1 cellular context compared by ENCODE assay signal in the genomic region with DNA sequence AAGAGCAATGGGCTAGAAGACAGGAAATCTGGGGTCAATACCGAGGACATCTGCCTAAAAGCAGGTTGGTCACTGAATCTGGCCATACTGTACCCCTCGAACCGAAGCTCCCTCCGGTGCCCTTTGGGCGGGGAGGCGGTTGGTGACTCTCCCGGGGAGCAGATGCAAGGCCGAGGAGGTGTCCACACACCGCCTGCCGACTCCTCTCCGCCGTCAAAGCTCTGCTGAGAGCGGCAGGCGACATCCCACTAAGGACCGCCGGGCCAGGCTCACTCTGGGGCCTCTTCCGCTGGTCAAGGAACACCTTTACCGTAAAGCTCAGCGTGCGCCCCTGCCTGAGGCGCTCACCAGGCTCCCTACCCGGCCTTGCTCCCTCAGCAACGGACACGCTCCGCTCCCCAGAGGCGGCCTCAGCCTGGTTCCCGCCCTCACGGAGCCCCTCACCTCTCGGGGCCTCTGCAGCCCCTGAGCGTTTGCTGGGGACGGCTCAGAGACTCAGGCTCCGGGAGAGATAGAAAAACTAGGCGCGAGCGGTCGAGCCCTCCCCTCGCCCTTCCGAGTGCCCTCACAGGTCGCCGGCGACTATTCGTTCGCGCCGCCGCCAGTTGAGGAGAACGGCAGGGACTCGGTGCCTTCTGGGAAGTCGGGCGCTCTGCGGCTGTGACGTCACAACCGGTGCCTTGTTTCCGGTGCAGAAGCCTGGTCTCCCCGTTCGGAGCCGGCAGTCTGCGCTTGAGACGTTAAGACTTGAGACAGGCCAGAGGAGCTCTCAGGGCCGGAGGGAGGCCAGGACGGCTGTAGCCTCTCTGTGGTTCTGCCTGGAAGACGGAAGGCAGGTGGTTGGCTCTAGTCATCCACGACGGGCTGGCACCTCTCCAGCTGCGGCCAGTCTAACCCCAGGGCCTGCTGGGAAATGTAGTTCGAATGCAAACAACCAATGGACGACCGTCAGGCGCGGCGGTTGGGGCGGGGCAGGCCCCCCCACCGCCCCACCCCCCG.
TF ChIP-seq lines count a peak whose summit lies in the region.

A gene with protein sequence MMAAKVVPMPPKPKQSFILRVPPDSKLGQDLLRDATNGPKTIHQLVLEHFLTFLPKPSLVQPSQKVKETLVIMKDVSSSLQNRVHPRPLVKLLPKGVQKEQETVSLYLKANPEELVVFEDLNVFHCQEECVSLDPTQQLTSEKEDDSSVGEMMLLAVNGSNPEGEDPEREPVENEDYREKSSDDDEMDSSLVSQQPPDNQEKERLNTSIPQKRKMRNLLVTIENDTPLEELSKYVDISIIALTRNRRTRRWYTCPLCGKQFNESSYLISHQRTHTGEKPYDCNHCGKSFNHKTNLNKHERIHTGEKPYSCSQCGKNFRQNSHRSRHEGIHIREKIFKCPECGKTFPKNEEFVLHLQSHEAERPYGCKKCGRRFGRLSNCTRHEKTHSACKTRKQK (minus strand): TSS at position 616 of the 999 bp plus-strand sequence. CDS start 1,403 bp downstream, outside the sequence.

TF ChIP-seq in H1, 55 proteins besides CTCF, POLR2A, EP300 and RAD21:
- TF ChIP-seq MAFK (IDR thresholded peaks at IDR 0.05; ENCODE audit: low read depth, low read length) (no peak), KDM1A (IDR thresholded peaks at IDR 0.05; ENCODE audit: borderline replicate concordance, low read length) (no peak), PHF8 (conservative IDR thresholded peaks at IDR 0.05; ENCODE audit: low read depth, low read length) (peak; percentile 95), CBX8 (IDR thresholded peaks at IDR 0.05; ENCODE audit: borderline replicate concordance, low read depth, low read length) (no peak), TCF12 (IDR thresholded peaks at IDR 0.05; ENCODE audit: low read depth, low read length) (no peak), SIX5 (IDR thresholded peaks at IDR 0.05; ENCODE audit: low read depth, low read length) (peak; percentile 51), SRF (IDR thresholded peaks at IDR 0.05; ENCODE audit: low read depth, low read length) (no peak), ASH2L (IDR thresholded peaks at IDR 0.05; ENCODE audit: low read length) (peak; percentile 84), SIN3A (conservative IDR thresholded peaks at IDR 0.05 in 1 of 2, IDR thresholded peaks at IDR 0.05 in 1 of 2; ENCODE audit: low read depth in 1 of 2, low read length in 2 of 2) (peak; percentile 49 to 88; a peak in 2 of 4 replicates), SIRT6 (IDR thresholded peaks at IDR 0.05; ENCODE audit: low read length) (no peak), TAF7 (optimal IDR thresholded peaks at IDR 0.05; ENCODE audit: borderline replicate concordance, low read depth, low read length) (no peak), POU5F1 (IDR thresholded peaks at IDR 0.05; ENCODE audit: low read depth, low read length) (no peak), CHD2 (IDR thresholded peaks at IDR 0.05; ENCODE audit: low read length) (0 out of 2 replicates have a peak, but pooled peaks have one; percentile 55), RFX5 (IDR thresholded peaks at IDR 0.05; ENCODE audit: borderline replicate concordance, low read depth, low read length) (no peak), CTBP2 (IDR thresholded peaks at IDR 0.05; ENCODE audit: borderline replicate concordance, insufficient read depth, insufficient read length, low read length) (no peak), SP2 (IDR thresholded peaks at IDR 0.05; ENCODE audit: low read length) (no peak), RBBP5 (IDR thresholded peaks at IDR 0.05; ENCODE audit: borderline replicate concordance, low read depth, low read length) (peak; percentile 62; the same call in 1 of the 2 replicates), GABPA (IDR thresholded peaks at IDR 0.05; ENCODE audit: borderline replicate concordance, insufficient read depth, low read length) (peak; percentile 89), BRCA1 (IDR thresholded peaks at IDR 0.05; ENCODE audit: low read depth, low read length) (peak; percentile 59), POLR2AphosphoS5 (IDR thresholded peaks at IDR 0.05; ENCODE audit: low read depth, low read length) (peak; percentile 71; the same call in 1 of the 2 replicates), TBP (IDR thresholded peaks at IDR 0.05; ENCODE audit: low read depth, low read length) (peak; percentile 79), HDAC6 (IDR thresholded peaks at IDR 0.05; ENCODE audit: low read depth, low read length) (no peak), SP1 (IDR thresholded peaks at IDR 0.05; ENCODE audit: low read depth, low read length) (no peak), JUND (IDR thresholded peaks at IDR 0.05; ENCODE audit: low read length) (no peak), GTF2F1 (IDR thresholded peaks at IDR 0.05; ENCODE audit: borderline replicate concordance, low read depth, low read length) (peak; percentile 39; the same call in 1 of the 2 replicates), SAP30 (IDR thresholded peaks at IDR 0.05; ENCODE audit: insufficient read depth, insufficient replicate concordance, low read length) (peak; percentile 83), CHD1 (IDR thresholded peaks at IDR 0.05; ENCODE audit: low read depth, low read length) (no peak), SP4 (IDR thresholded peaks at IDR 0.05; ENCODE audit: low read length) (no peak), SUZ12 (IDR thresholded peaks at IDR 0.05; ENCODE audit: low read length) (no peak), HDAC2 (IDR thresholded peaks at IDR 0.05; ENCODE audit: borderline replicate concordance in 1 of 2, low read depth in 2 of 2, low read length in 2 of 2) (peak in 1 of 2 experiments; percentile 76; a peak in 1 of 4 replicates), EGR1 (IDR thresholded peaks at IDR 0.05; ENCODE audit: borderline replicate concordance, low read depth, low read length) (no peak), KDM5A (IDR thresholded peaks at IDR 0.05; ENCODE audit: low read length) (no peak; the same call in 1 of the 2 replicates), KDM4A (IDR thresholded peaks at IDR 0.05; ENCODE audit: low read depth, low read length, severe bottlenecking) (peak; percentile 99), TAF1 (IDR thresholded peaks at IDR 0.05; ENCODE audit: low read depth, low read length) (peak; percentile 81), CBX5 (IDR thresholded peaks at IDR 0.05; ENCODE audit: low read depth, low read length) (no peak), CREB1 (IDR thresholded peaks at IDR 0.05) (peak; percentile 92), BACH1 (IDR thresholded peaks at IDR 0.05; ENCODE audit: low read length) (no peak), BCL11A (IDR thresholded peaks at IDR 0.05; ENCODE audit: low read depth in 2 of 2, low read length in 2 of 2) (no peak), JUN (IDR thresholded peaks at IDR 0.05; ENCODE audit: low read depth, low read length) (no peak), NRF1 (IDR thresholded peaks at IDR 0.05; ENCODE audit: low read depth, low read length) (no peak), RNF2 (IDR thresholded peaks at IDR 0.05; ENCODE audit: borderline replicate concordance, low read depth, low read length, missing control alignments, poor library complexity, severe bottlenecking) (no peak)
- TF ChIP-seq, protein P1, sequence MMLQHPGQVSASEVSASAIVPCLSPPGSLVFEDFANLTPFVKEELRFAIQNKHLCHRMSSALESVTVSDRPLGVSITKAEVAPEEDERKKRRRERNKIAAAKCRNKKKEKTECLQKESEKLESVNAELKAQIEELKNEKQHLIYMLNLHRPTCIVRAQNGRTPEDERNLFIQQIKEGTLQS (IDR thresholded peaks at IDR 0.05; ENCODE audit: insufficient read depth, low read depth, low read length) = no peak
- TF ChIP-seq, protein P2, sequence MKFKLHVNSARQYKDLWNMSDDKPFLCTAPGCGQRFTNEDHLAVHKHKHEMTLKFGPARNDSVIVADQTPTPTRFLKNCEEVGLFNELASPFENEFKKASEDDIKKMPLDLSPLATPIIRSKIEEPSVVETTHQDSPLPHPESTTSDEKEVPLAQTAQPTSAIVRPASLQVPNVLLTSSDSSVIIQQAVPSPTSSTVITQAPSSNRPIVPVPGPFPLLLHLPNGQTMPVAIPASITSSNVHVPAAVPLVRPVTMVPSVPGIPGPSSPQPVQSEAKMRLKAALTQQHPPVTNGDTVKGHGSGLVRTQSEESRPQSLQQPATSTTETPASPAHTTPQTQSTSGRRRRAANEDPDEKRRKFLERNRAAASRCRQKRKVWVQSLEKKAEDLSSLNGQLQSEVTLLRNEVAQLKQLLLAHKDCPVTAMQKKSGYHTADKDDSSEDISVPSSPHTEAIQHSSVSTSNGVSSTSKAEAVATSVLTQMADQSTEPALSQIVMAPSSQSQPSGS (IDR thresholded peaks at IDR 0.05; ENCODE audit: low read length) = no peak
- TF ChIP-seq, protein P3, sequence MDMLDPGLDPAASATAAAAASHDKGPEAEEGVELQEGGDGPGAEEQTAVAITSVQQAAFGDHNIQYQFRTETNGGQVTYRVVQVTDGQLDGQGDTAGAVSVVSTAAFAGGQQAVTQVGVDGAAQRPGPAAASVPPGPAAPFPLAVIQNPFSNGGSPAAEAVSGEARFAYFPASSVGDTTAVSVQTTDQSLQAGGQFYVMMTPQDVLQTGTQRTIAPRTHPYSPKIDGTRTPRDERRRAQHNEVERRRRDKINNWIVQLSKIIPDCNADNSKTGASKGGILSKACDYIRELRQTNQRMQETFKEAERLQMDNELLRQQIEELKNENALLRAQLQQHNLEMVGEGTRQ (IDR thresholded peaks at IDR 0.05; ENCODE audit: low read length) = 0 out of 2 replicates have a peak, but pooled peaks have one; percentile 18
- TF ChIP-seq, protein P4, sequence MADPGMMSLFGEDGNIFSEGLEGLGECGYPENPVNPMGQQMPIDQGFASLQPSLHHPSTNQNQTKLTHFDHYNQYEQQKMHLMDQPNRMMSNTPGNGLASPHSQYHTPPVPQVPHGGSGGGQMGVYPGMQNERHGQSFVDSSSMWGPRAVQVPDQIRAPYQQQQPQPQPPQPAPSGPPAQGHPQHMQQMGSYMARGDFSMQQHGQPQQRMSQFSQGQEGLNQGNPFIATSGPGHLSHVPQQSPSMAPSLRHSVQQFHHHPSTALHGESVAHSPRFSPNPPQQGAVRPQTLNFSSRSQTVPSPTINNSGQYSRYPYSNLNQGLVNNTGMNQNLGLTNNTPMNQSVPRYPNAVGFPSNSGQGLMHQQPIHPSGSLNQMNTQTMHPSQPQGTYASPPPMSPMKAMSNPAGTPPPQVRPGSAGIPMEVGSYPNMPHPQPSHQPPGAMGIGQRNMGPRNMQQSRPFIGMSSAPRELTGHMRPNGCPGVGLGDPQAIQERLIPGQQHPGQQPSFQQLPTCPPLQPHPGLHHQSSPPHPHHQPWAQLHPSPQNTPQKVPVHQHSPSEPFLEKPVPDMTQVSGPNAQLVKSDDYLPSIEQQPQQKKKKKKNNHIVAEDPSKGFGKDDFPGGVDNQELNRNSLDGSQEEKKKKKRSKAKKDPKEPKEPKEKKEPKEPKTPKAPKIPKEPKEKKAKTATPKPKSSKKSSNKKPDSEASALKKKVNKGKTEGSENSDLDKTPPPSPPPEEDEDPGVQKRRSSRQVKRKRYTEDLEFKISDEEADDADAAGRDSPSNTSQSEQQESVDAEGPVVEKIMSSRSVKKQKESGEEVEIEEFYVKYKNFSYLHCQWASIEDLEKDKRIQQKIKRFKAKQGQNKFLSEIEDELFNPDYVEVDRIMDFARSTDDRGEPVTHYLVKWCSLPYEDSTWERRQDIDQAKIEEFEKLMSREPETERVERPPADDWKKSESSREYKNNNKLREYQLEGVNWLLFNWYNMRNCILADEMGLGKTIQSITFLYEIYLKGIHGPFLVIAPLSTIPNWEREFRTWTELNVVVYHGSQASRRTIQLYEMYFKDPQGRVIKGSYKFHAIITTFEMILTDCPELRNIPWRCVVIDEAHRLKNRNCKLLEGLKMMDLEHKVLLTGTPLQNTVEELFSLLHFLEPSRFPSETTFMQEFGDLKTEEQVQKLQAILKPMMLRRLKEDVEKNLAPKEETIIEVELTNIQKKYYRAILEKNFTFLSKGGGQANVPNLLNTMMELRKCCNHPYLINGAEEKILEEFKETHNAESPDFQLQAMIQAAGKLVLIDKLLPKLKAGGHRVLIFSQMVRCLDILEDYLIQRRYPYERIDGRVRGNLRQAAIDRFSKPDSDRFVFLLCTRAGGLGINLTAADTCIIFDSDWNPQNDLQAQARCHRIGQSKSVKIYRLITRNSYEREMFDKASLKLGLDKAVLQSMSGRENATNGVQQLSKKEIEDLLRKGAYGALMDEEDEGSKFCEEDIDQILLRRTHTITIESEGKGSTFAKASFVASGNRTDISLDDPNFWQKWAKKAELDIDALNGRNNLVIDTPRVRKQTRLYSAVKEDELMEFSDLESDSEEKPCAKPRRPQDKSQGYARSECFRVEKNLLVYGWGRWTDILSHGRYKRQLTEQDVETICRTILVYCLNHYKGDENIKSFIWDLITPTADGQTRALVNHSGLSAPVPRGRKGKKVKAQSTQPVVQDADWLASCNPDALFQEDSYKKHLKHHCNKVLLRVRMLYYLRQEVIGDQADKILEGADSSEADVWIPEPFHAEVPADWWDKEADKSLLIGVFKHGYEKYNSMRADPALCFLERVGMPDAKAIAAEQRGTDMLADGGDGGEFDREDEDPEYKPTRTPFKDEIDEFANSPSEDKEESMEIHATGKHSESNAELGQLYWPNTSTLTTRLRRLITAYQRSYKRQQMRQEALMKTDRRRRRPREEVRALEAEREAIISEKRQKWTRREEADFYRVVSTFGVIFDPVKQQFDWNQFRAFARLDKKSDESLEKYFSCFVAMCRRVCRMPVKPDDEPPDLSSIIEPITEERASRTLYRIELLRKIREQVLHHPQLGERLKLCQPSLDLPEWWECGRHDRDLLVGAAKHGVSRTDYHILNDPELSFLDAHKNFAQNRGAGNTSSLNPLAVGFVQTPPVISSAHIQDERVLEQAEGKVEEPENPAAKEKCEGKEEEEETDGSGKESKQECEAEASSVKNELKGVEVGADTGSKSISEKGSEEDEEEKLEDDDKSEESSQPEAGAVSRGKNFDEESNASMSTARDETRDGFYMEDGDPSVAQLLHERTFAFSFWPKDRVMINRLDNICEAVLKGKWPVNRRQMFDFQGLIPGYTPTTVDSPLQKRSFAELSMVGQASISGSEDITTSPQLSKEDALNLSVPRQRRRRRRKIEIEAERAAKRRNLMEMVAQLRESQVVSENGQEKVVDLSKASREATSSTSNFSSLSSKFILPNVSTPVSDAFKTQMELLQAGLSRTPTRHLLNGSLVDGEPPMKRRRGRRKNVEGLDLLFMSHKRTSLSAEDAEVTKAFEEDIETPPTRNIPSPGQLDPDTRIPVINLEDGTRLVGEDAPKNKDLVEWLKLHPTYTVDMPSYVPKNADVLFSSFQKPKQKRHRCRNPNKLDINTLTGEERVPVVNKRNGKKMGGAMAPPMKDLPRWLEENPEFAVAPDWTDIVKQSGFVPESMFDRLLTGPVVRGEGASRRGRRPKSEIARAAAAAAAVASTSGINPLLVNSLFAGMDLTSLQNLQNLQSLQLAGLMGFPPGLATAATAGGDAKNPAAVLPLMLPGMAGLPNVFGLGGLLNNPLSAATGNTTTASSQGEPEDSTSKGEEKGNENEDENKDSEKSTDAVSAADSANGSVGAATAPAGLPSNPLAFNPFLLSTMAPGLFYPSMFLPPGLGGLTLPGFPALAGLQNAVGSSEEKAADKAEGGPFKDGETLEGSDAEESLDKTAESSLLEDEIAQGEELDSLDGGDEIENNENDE (IDR thresholded peaks at IDR 0.05; ENCODE audit: insufficient replicate concordance, low read length) = no peak
- TF ChIP-seq, protein P5, sequence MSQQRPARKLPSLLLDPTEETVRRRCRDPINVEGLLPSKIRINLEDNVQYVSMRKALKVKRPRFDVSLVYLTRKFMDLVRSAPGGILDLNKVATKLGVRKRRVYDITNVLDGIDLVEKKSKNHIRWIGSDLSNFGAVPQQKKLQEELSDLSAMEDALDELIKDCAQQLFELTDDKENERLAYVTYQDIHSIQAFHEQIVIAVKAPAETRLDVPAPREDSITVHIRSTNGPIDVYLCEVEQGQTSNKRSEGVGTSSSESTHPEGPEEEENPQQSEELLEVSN (IDR thresholded peaks at IDR 0.05) = peak; percentile 57
- TF ChIP-seq, protein P6, sequence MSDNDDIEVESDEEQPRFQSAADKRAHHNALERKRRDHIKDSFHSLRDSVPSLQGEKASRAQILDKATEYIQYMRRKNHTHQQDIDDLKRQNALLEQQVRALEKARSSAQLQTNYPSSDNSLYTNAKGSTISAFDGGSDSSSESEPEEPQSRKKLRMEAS (IDR thresholded peaks at IDR 0.05) = peak; percentile 33
